Comparison of ENCODE assay signal across 1 cellular context in genomic region chr3:123658860-123659221, GRCh38.
TF ChIP-seq lines count a peak whose summit lies in the region.

No MANE protein-coding gene starts in this region.

TF ChIP-seq in HepG2, 621 proteins besides CTCF, POLR2A, EP300 and RAD21 (continued from another document):
- TF ChIP-seq ZNF720 (CRISPR knock-in tag; IDR thresholded peaks at IDR 0.05) (no peak), HOXA5 (CRISPR knock-in tag; IDR thresholded peaks at IDR 0.05) (no peak), ZNF788 (CRISPR knock-in tag; IDR thresholded peaks at IDR 0.05; ENCODE audit: borderline replicate concordance) (no peak), CENPX (CRISPR knock-in tag; IDR thresholded peaks at IDR 0.05) (no peak), ZNF782 (CRISPR knock-in tag; IDR thresholded peaks at IDR 0.05; ENCODE audit: borderline replicate concordance) (no peak), ZNF652 (CRISPR knock-in tag; IDR thresholded peaks at IDR 0.05; ENCODE audit: borderline replicate concordance, low read depth) (no peak), RBFOX2 (IDR thresholded peaks at IDR 0.05; ENCODE audit: low read depth, low read length) (no peak), KDM1A (CRISPR knock-in tag; IDR thresholded peaks at IDR 0.05) (no peak), SP1 (IDR thresholded peaks at IDR 0.05) (no peak), SP1 (CRISPR knock-in tag; IDR thresholded peaks at IDR 0.05) (no peak), FOXO4 (CRISPR knock-in tag; conservative IDR thresholded peaks at IDR 0.05) (no peak), ZNF547 (CRISPR knock-in tag; IDR thresholded peaks at IDR 0.05) (no peak), MLLT10 (CRISPR knock-in tag; IDR thresholded peaks at IDR 0.05) (no peak), HHEX (CRISPR knock-in tag; IDR thresholded peaks at IDR 0.05) (no peak)
- TF ChIP-seq, protein P1, sequence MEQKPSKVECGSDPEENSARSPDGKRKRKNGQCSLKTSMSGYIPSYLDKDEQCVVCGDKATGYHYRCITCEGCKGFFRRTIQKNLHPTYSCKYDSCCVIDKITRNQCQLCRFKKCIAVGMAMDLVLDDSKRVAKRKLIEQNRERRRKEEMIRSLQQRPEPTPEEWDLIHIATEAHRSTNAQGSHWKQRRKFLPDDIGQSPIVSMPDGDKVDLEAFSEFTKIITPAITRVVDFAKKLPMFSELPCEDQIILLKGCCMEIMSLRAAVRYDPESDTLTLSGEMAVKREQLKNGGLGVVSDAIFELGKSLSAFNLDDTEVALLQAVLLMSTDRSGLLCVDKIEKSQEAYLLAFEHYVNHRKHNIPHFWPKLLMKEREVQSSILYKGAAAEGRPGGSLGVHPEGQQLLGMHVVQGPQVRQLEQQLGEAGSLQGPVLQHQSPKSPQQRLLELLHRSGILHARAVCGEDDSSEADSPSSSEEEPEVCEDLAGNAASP (CRISPR knock-in tag; IDR thresholded peaks at IDR 0.05; ENCODE audit: borderline replicate concordance) = no peak
